ENCODE assay signal across 28 cellular contexts in genomic region chr1:116260096-116260495, GRCh38.
"Had no signal": no experiment of that assay in that cellular context is flagged by ENCODE, and none has a peak within 500 bp of the region (broad histone marks: within the 10 kb centered on the region; RNA-seq: fewer than 3 reads in every experiment).

No MANE protein-coding gene starts in this region.

- H3K27ac ChIP-seq: brain microvascular endothelial cell, PC-9, RWPE1 had no signal

- H3K4me3 ChIP-seq: MG63, PC-9 had no signal

- ATAC-seq: Right ventricle myocardium inferior had no signal

- H3K9me3 ChIP-seq: MG63 had no signal

- DNase-seq: activated CD4-positive, alpha-beta T cell treated with anti-CD3 and anti-CD28 coated beads, Interleukin-2, amount 10 ng/mL, durations not matched to agents 24 days and 14 days; activated CD4-positive, alpha-beta T cell treated with anti-CD3 and anti-CD28 coated beads, Interleukin-2, amount 50 U/mL, for 4 hours; activated effector memory CD4-positive, alpha-beta T cell treated with anti-CD3 and anti-CD28 coated beads, Interleukin-2, amount 50 U/mL, for 16 hours; activated naive CD4-positive, alpha-beta T cell; activated naive CD4-positive, alpha-beta T cell treated with anti-CD3 and anti-CD28 coated beads, Interleukin-2, amount 50 U/mL, for 16 hours; activated naive CD8-positive, alpha-beta T cell treated with anti-CD3 and anti-CD28 coated beads for 36 hours; activated T-cell treated with anti-CD3 and anti-CD28 coated beads, Interleukin-2, amount 50 U/mL, for 1 hour; amniotic stem cell; aorta; brain microvascular endothelial cell; central memory CD4-positive, alpha-beta T cell; MG63; NCI-H1048; NCI-H1105 treated with DMSO at 0.1 percent for 48 hours; NCI-H1436; NCI-H1694; NCI-H1930; NCI-H2081 treated with DMSO at 0.1 percent for 48 hours; NCI-H226; NCI-H446 treated with DMSO at 0.1 percent for 48 hours; NCI-H69; NCI-H82; PC-9; SIG-M5; SW 1271; T1000 had no signal

- H3K36me3 ChIP-seq: brain microvascular endothelial cell, MG63 had no signal

- H3K27me3 ChIP-seq: brain microvascular endothelial cell, MG63 had no signal
